13 cellular contexts compared by ENCODE assay signal in genomic region chr1:18944810-18945209, GRCh38. TPM values are rescaled to one million over a fixed set of nuclear protein-coding genes. Genes with fewer than 3 reads are reported as not detected.
DNase-seq lines count a peak whose midpoint lies in the region; ATAC-seq, FAIRE-seq and TF ChIP-seq lines count a peak whose summit lies in the region.
"Had no signal": no experiment of that assay in that cellular context is flagged by ENCODE, and none has a peak within 500 bp of the region (broad histone marks: within the 10 kb centered on the region; RNA-seq: fewer than 3 reads in every experiment).

No MANE protein-coding gene starts in this region.

- peaks cover 14% of the 10 kb centered on the region for H3K79me1 ChIP-seq in trophoblast cell (ENCODE audit: low read length)

- no peak overlapping the region for H2AFZ ChIP-seq in trophoblast cell (ENCODE audit: insufficient read depth, low read length, poor library complexity)

- DNase-seq in G401 (ENCODE audit: low spot score) (peak; percentile 69), WERI-Rb-1 (no peak), esophagus squamous epithelium (lab: John Stamatoyannopoulos, UW) (no peak), trophoblast cell (no peak), H54 (ENCODE audit: insufficient read length, low spot score) (no peak), COLO668 (lab: John Stamatoyannopoulos, UW; ENCODE audit: unreplicated experiment) (no peak)
- DNase-seq in stimulated activated CD4-positive, alpha-beta T cell treated with anti-CD3 and anti-CD28 coated beads, Interleukin-1b, Interleukin-23, amount 100 ng/mL, for 48 hours = no peak
- DNase-seq: activated CD8-positive, alpha-beta memory T cell treated with anti-CD3 and anti-CD28 coated beads for 24 hours; DMS79 treated with DMSO at 0.1 percent for 48 hours; NCI-H446; SHP77; stimulated activated naive CD4-positive, alpha-beta T cell had no signal

- no peak for TF ChIP-seq POLR2A in esophagus squamous epithelium (IDR thresholded peaks at IDR 0.05)
- TF ChIP-seq POLR2A in H54 (IDR thresholded peaks at IDR 0.05; ENCODE audit: low read depth, low read length) = no peak

- peaks cover 54 to 100% (median 86%) of the 10 kb centered on the region in 3 donors for H3K4me1 ChIP-seq in esophagus squamous epithelium
- peaks cover 36 to 54% of the 10 kb centered on the region in 2 experiments for H3K4me1 ChIP-seq in trophoblast cell (ENCODE audit: control insufficient read depth in 1 of 2, insufficient read depth in 2 of 2, low read length in 2 of 2)

- H3K14ac ChIP-seq in trophoblast cell (ENCODE audit: low read length) = no peak overlapping the region

- no peak for TF ChIP-seq CTCF in WERI-Rb-1 (IDR thresholded peaks at IDR 0.05; ENCODE audit: low read depth, low read length)
- no peak for TF ChIP-seq CTCF in esophagus squamous epithelium (IDR thresholded peaks at IDR 0.05)

- H3K23ac ChIP-seq in trophoblast cell (ENCODE audit: low read length) = no peak overlapping the region

- intact Hi-C loops in esophagus squamous epithelium (cut with DNase I) = no loop called here

- 23 to 44% methylated on average over 2 of the region's 2 CpGs for WGBS in esophagus squamous epithelium, 2 donors
- WGBS in trophoblast cell (ENCODE audit: extremely low coverage, insufficient coverage, insufficient read length) = no CpG with 5 or more reads among the region's 2 CpGs

- H3K79me2 ChIP-seq in trophoblast cell (ENCODE audit: control insufficient read depth, insufficient read depth, low read length, poor library complexity) = peaks cover 18% of the 10 kb centered on the region

- peak overlapping the region; percentile 11 for H4K91ac ChIP-seq in trophoblast cell (ENCODE audit: low read depth, low read length)

- H2AK5ac ChIP-seq in trophoblast cell (ENCODE audit: low read length) = no peak overlapping the region

- FAIRE-seq in H54 (lab: Jason Lieb, UNC) = no peak

- H3K27ac ChIP-seq in WERI-Rb-1 (peak overlapping the region; percentile 77), esophagus squamous epithelium (peak overlapping the region; percentile 24 to 70 (median 62)), trophoblast cell (ENCODE audit: low read depth, low read length) (no peak overlapping the region)

- no peak overlapping the region for H3K4me2 ChIP-seq in trophoblast cell (ENCODE audit: low read length)

- H3K18ac ChIP-seq in trophoblast cell (ENCODE audit: low read length) = peak overlapping the region; percentile 71

- ATAC-seq in HG02938 (IDR thresholded peaks at IDR 0.05; ENCODE audit: unreplicated experiment) = no peak

- H3K36me3 ChIP-seq in WERI-Rb-1 (no peaks in the 10 kb centered on the region), esophagus squamous epithelium (peaks cover 0 to 11% (median 0%) of the 10 kb centered on the region in 3 donors), trophoblast cell (ENCODE audit: control insufficient read depth in 1 of 2, insufficient read depth in 2 of 2, low read length in 2 of 2) (peaks cover 5 to 9% of the 10 kb centered on the region in 2 experiments)

- H3K9ac ChIP-seq in trophoblast cell (ENCODE audit: low read length) = no peak overlapping the region

- H3K27me3 ChIP-seq in WERI-Rb-1 (ENCODE audit: insufficient read depth, low read depth, severe bottlenecking) = no peaks in the 10 kb centered on the region
- no peaks in the 10 kb centered on the region for H3K27me3 ChIP-seq in esophagus squamous epithelium
- no peaks in the 10 kb centered on the region for H3K27me3 ChIP-seq in trophoblast cell (ENCODE audit: insufficient read depth, low read length)

- no peaks in the 10 kb centered on the region for H3K9me3 ChIP-seq in WERI-Rb-1 (ENCODE audit: severe bottlenecking)
- no peaks in the 10 kb centered on the region for H3K9me3 ChIP-seq in esophagus squamous epithelium
- peaks cover 2% of the 10 kb centered on the region for H3K9me3 ChIP-seq in trophoblast cell (ENCODE audit: insufficient read depth, low read depth, low read length)

- H2BK5ac ChIP-seq in trophoblast cell (ENCODE audit: low read depth, low read length, poor library complexity) = no peak overlapping the region

- no peak overlapping the region for H4K12ac ChIP-seq in trophoblast cell (ENCODE audit: low read depth, low read length)

- H4K8ac ChIP-seq in trophoblast cell (ENCODE audit: low read depth, low read length) = no peak overlapping the region

- no peak overlapping the region for H2BK12ac ChIP-seq in trophoblast cell (ENCODE audit: low read length)

- H3K4me3 ChIP-seq in WERI-Rb-1 (ENCODE audit: low read depth, low read length) = no peak overlapping the region
- no peak overlapping the region for H3K4me3 ChIP-seq in esophagus squamous epithelium
- no peak overlapping the region for H3K4me3 ChIP-seq in trophoblast cell (ENCODE audit: low read depth, low read length)

- in situ Hi-C loops in G401 (cut with HindIII; ENCODE audit: low sequenced_read_pairs) = no loop called here

- H2BK120ac ChIP-seq in trophoblast cell (ENCODE audit: insufficient read depth, low read length, poor library complexity) = no peak overlapping the region

- H3K4ac ChIP-seq in trophoblast cell (ENCODE audit: low read depth, low read length) = peak overlapping the region; percentile 53

RNA-seq across cellular contexts. Expression of gene IFFO2, which starts 11.7 kb away (rescaled TPM):
- total RNA-seq in G401 (2014; rRNA removed; shearing (Covaris generic)) = 12.7 and 15.7 TPM in 2 replicates
- 10 to 100 TPM; 25.8 to 88.8 (median 52.7) TPM for total RNA-seq in esophagus squamous epithelium
- polyA plus RNA-seq in trophoblast cell (2013) = 18.2 and 19.5 TPM in 2 replicates

RNA-seq across cellular contexts. Expression of gene ALDH4A1, which starts 42.5 kb away (rescaled TPM):
- total RNA-seq in G401 (2014; rRNA removed; shearing (Covaris generic)) = 40.5 and 51.4 TPM in 2 replicates
- total RNA-seq in esophagus squamous epithelium = 10 to 100 TPM; 36.7 to 59.1 (median 50.3) TPM
- polyA plus RNA-seq in trophoblast cell (2013) = 34.2 and 35.7 TPM in 2 replicates
